13 cellular contexts compared by ENCODE assay signal in genomic region chr9:129919836-129920235, GRCh38.
A peak's percentile ranks its signal among the peaks of the same experiment; 100 is the strongest.
DNase-seq lines count a peak whose midpoint lies in the region; ATAC-seq, FAIRE-seq and TF ChIP-seq lines count a peak whose summit lies in the region.
"Had no signal": no experiment of that assay in that cellular context is flagged by ENCODE, and none has a peak within 500 bp of the region (broad histone marks: within the 10 kb centered on the region; RNA-seq: fewer than 3 reads in every experiment).

No MANE protein-coding gene starts in this region.

- H3K27ac Mint-ChIP-seq in activated CD4-positive, alpha-beta T cell treated with anti-CD3 and anti-CD28 coated beads for 36 hours: peak overlapping the region; percentile 44
- H3K27ac Mint-ChIP-seq in central memory CD8-positive, alpha-beta T cell (ENCODE audit: low read depth): peak overlapping the region; percentile 89

- H3K79me2 ChIP-seq in OCI-LY3 (ENCODE audit: low read length): peaks cover 96% of the 10 kb centered on the region

- DNase-seq in activated CD4-positive, alpha-beta T cell treated with anti-CD3 and anti-CD28 coated beads for 36 hours: no peak
- DNase-seq in activated CD4-positive, alpha-beta T cell treated with anti-CD3 and anti-CD28 coated beads, Interleukin-2, amount 50 U/mL, for 48 hours: no peak
- no peak for DNase-seq in central memory CD8-positive, alpha-beta T cell (ENCODE audit: low spot score in 2 of 2)
- no peak for DNase-seq in sciatic nerve (ENCODE audit: low spot score)
- DNase-seq in NCI-H1694 treated with DMSO at 0.1 percent for 48 hours (lab: John Stamatoyannopoulos, UW): no peak
- no peak for DNase-seq in kidney
- DNase-seq: cortex of kidney, NCI-H1436 treated with DMSO at 0.1 percent for 48 hours had no signal

- no peak overlapping the region for H2AFZ ChIP-seq in OCI-LY3 (ENCODE audit: low read depth, low read length)

- peaks cover 73% of the 10 kb centered on the region for H3K36me3 Mint-ChIP-seq in activated CD4-positive, alpha-beta T cell treated with anti-CD3 and anti-CD28 coated beads for 36 hours (ENCODE audit: low read depth)
- H3K36me3 Mint-ChIP-seq in central memory CD8-positive, alpha-beta T cell (ENCODE audit: insufficient read depth): peaks cover 60% of the 10 kb centered on the region

- no peak overlapping the region for H3K4me3 ChIP-seq in OCI-LY3 (ENCODE audit: low read length)
- no peak overlapping the region for H3K4me3 ChIP-seq in kidney (ENCODE audit: low read length in 2 of 2)
- H3K4me3 ChIP-seq: A549 had no signal

- no peak for FAIRE-seq in kidney (lab: Jason Lieb, UNC)
- FAIRE-seq: A549, D721Med, H1 had no signal

- no peaks in the 10 kb centered on the region for H3K27me3 Mint-ChIP-seq in activated CD4-positive, alpha-beta T cell treated with anti-CD3 and anti-CD28 coated beads for 36 hours
- no peaks in the 10 kb centered on the region for H3K27me3 Mint-ChIP-seq in central memory CD8-positive, alpha-beta T cell

- no peak overlapping the region for H3K4me3 Mint-ChIP-seq in activated CD4-positive, alpha-beta T cell treated with anti-CD3 and anti-CD28 coated beads for 36 hours
- peak overlapping the region; percentile 48 for H3K4me3 Mint-ChIP-seq in central memory CD8-positive, alpha-beta T cell

- TF ChIP-seq CTCF in OCI-LY3 (IDR thresholded peaks at IDR 0.05; ENCODE audit: low read depth, low read length) (no peak), kidney (IDR thresholded peaks at IDR 0.05; ENCODE audit: borderline replicate concordance, extremely low read depth, insufficient read depth) (no peak)

- intact Hi-C loops in activated CD4-positive, alpha-beta T cell treated with anti-CD3 and anti-CD28 coated beads for 36 hours (cut with DNase I, micrococcal nuclease): no loop called here
- intact Hi-C loops in sciatic nerve (cut with DNase I) (no loop called here), kidney (cut with DNase I) (no loop called here)

- H3K9me3 Mint-ChIP-seq in activated CD4-positive, alpha-beta T cell treated with anti-CD3 and anti-CD28 coated beads for 36 hours (ENCODE audit: low read depth): no peaks in the 10 kb centered on the region
- no peaks in the 10 kb centered on the region for H3K9me3 Mint-ChIP-seq in central memory CD8-positive, alpha-beta T cell

- peaks cover 92% of the 10 kb centered on the region for H4K20me1 ChIP-seq in OCI-LY3 (ENCODE audit: insufficient read depth, low read length)

- H3K9ac ChIP-seq in OCI-LY3 (ENCODE audit: low read length) (no peak overlapping the region), kidney (ENCODE audit: low read length in 2 of 2) (no peak overlapping the region)

- no peaks in the 10 kb centered on the region for H3K27me3 ChIP-seq in OCI-LY3 (ENCODE audit: low read depth, low read length)

- H3K4me1 Mint-ChIP-seq in activated CD4-positive, alpha-beta T cell treated with anti-CD3 and anti-CD28 coated beads for 36 hours: peaks cover 34% of the 10 kb centered on the region
- peaks cover 33% of the 10 kb centered on the region for H3K4me1 Mint-ChIP-seq in central memory CD8-positive, alpha-beta T cell

- POLR2A ChIA-PET in activated CD4-positive, alpha-beta T cell treated with anti-CD3 and anti-CD28 coated beads for 36 hours (lab: Charles Lee): interaction anchor here (0.9 kb wide), 1 partner anchor 123 kb away, joined by 3 read pairs; no protein-coding TSS in a partner anchor

- no peaks in the 10 kb centered on the region for H3K4me1 ChIP-seq in OCI-LY3 (ENCODE audit: low read length)
- no peaks in the 10 kb centered on the region for H3K4me1 ChIP-seq in kidney (ENCODE audit: control insufficient read depth in 1 of 2, insufficient read depth in 1 of 2, low read depth in 1 of 2, low read length in 2 of 2)
- H3K4me1 ChIP-seq: A549 had no signal

- H3K4me2 ChIP-seq in OCI-LY3 (ENCODE audit: low read length): no peak overlapping the region
- H3K4me2 ChIP-seq: A549 had no signal

- H3K36me3 ChIP-seq in OCI-LY3 (replicated peaks; ENCODE audit: low read depth, low read length) (peaks cover 73% of the 10 kb centered on the region), kidney (ENCODE audit: control insufficient read depth in 1 of 2, insufficient read depth in 2 of 2, low read length in 2 of 2) (peaks cover 10 to 18% of the 10 kb centered on the region in 2 donors)

- H3K9me3 ChIP-seq in OCI-LY3 (ENCODE audit: insufficient read depth, low read length): no peaks in the 10 kb centered on the region
- no peaks in the 10 kb centered on the region for H3K9me3 ChIP-seq in kidney (ENCODE audit: control insufficient read depth in 1 of 2, low read length in 2 of 2)
- H3K9me3 ChIP-seq: A549 had no signal

- no peak for ATAC-seq in activated CD4-positive, alpha-beta T cell treated with anti-CD3 and anti-CD28 coated beads for 36 hours
- ATAC-seq in central memory CD8-positive, alpha-beta T cell (replicated peaks; ENCODE audit: extremely low read depth, poor library complexity, severe bottlenecking): no peak
- ATAC-seq in sciatic nerve (peak; percentile 68), HG02642 (IDR thresholded peaks at IDR 0.05; ENCODE audit: poor library complexity, unreplicated experiment) (no peak)
- ATAC-seq: A549 had no signal

- CTCF ChIA-PET in activated CD4-positive, alpha-beta T cell treated with anti-CD3 and anti-CD28 coated beads for 36 hours (lab: Charles Lee): interaction anchor here (1.0 to 1.3 kb wide), 5 partner anchors 16 to 68 kb away, joined by 3 to 4 read pairs (median 3); no protein-coding TSS in a partner anchor

- H3K27ac ChIP-seq in OCI-LY3 (ENCODE audit: low read length) (peak overlapping the region; percentile 2; the same call in 1 of the 2 replicates), kidney (ENCODE audit: low read depth in 2 of 2, low read length in 2 of 2) (no peak overlapping the region)
- H3K27ac ChIP-seq: A549 had no signal
